8 cellular contexts compared by ENCODE assay signal in genomic region chr1:107964397-107965111, GRCh38. TPM values are rescaled to one million over a fixed set of nuclear protein-coding genes. Genes with fewer than 3 reads are reported as not detected.
DNase-seq lines count a peak whose midpoint lies in the region; ATAC-seq and TF ChIP-seq lines count a peak whose summit lies in the region.

No MANE protein-coding gene starts in this region.

- no peaks in the 10 kb centered on the region for H3K9me3 ChIP-seq in SK-N-SH
- H3K9me3 ChIP-seq in SJSA1 (replicated peaks), result no peaks in the 10 kb centered on the region
- H3K9me3 ChIP-seq in mammary epithelial cell (replicated peaks; ENCODE audit: insufficient read depth, low read length), result no peaks in the 10 kb centered on the region

- H3K4me1 ChIP-seq in SK-N-SH (ENCODE audit: control insufficient read depth in 1 of 2, insufficient read depth in 2 of 2, low read depth in 1 of 2, low read length in 1 of 2) (peaks cover 0 to 9% of the 10 kb centered on the region in 2 experiments; a peak in 1 of 4 replicates), SJSA1 (replicated peaks) (peaks cover 18% of the 10 kb centered on the region), mammary epithelial cell (ENCODE audit: insufficient read depth, low read length) (peaks cover 26% of the 10 kb centered on the region)

- H3K4me3 ChIP-seq in SK-N-SH (ENCODE audit: low read depth in 2 of 2, low read length in 1 of 2) (peak overlapping the region; percentile 29 to 48; a peak in 2 of 4 replicates), SJSA1 (peak overlapping the region; percentile 23), mammary epithelial cell (replicated peaks in 1 of 3; ENCODE audit: insufficient read depth in 1 of 3, low read depth in 2 of 3, low read length in 3 of 3) (peak overlapping the region; percentile 13 to 59 (median 56))

- BruUV-seq in mammary epithelial cell (replicated peaks; lab: Mats Ljungman, UMichigan), result no TSS peak

- no peaks in the 10 kb centered on the region for H3K79me2 ChIP-seq in SK-N-SH (ENCODE audit: insufficient read depth)
- H3K79me2 ChIP-seq in mammary epithelial cell (ENCODE audit: insufficient read depth, low read length), result no peaks in the 10 kb centered on the region

- in situ Hi-C loops in mammary epithelial cell (cut with MboI; ENCODE audit: low sequenced_read_pairs in 2 of 2), result loop anchor here in 1 of 2 donors (10.0 kb wide), 1 partner anchor 160 kb away; no protein-coding TSS in a partner anchor

- TF ChIP-seq CTCF in SK-N-SH (IDR thresholded peaks at IDR 0.05), result no peak
- TF ChIP-seq CTCF in mammary epithelial cell (conservative IDR thresholded peaks at IDR 0.05 in 1 of 2, IDR thresholded peaks at IDR 0.05 in 1 of 2; ENCODE audit: extremely low read depth in 1 of 2, insufficient read depth in 1 of 2, low read depth in 1 of 2, low read length in 2 of 2), result no peak

- H3K9ac ChIP-seq in SK-N-SH, result no peak overlapping the region
- no peak overlapping the region for H3K9ac ChIP-seq in mammary epithelial cell (ENCODE audit: insufficient read depth, low read length)

- no peaks in the 10 kb centered on the region for H4K20me1 ChIP-seq in SK-N-SH (ENCODE audit: insufficient read depth)
- H4K20me1 ChIP-seq in mammary epithelial cell (ENCODE audit: insufficient read depth, low read length), result no peaks in the 10 kb centered on the region

- H2AFZ ChIP-seq in SK-N-SH (ENCODE audit: low read depth) (no peak overlapping the region), mammary epithelial cell (ENCODE audit: low read depth, low read length) (peak overlapping the region; percentile 91)

- ATAC-seq in SK-N-SH treated with all-trans-retinoic acid at 6 μM for 48 hours (no peak; the same call in 2 of the 3 replicates), HG03025 (IDR thresholded peaks at IDR 0.05; ENCODE audit: low FRiP score, unreplicated experiment) (no peak)

- POLR2A ChIA-PET in SK-N-SH (lab: Yijun Ruan, JAX), result no interaction called here

- H3K27ac ChIP-seq in SK-N-SH (ENCODE audit: low read depth in 2 of 2, low read length in 1 of 2) (no peak overlapping the region), SJSA1 (no peak overlapping the region), mammary epithelial cell (ENCODE audit: insufficient read depth, low read depth, low read length) (no peak overlapping the region)

- DNase-seq in SK-N-SH (peak; percentile 7), SJSA1 (ENCODE audit: low read depth in 1 of 2, low spot score in 2 of 2) (no peak), mammary epithelial cell (peak; percentile 53), left kidney (ENCODE audit: low read depth, low spot score) (peak; percentile 77), pons (ENCODE audit: low spot score) (no peak)
- peak; percentile 9 to 22 for DNase-seq in stimulated activated CD4-positive, alpha-beta T cell treated with anti-CD3 and anti-CD28 coated beads, Interleukin-4, amount 100 ng/mL, for 4 hours

- CTCF ChIA-PET in SK-N-SH (lab: Yijun Ruan, JAX), result interaction anchor here (1.1 to 2.7 kb wide), 7 partner anchors 10 to 182 kb away, joined by 3 to 12 read pairs (median 4); no protein-coding TSS in a partner anchor
- CTCF ChIA-PET in mammary epithelial cell (lab: Charles Lee; ENCODE audit: low non-redundant PET), result no interaction called here

- dilution Hi-C loops in mammary epithelial cell (cut with HindIII; ENCODE audit: low sequenced_read_pairs), result no loop called here

- WGBS in SK-N-SH (ENCODE audit: low lambda C conversion rate), result 14% methylated on average over 9 of the region's 76 CpGs
- WGBS in mammary epithelial cell (ENCODE audit: low coverage, missing lambda C conversion rate), result 1% methylated on average over 12 of the region's 76 CpGs

- no peaks in the 10 kb centered on the region for H3F3A ChIP-seq in SK-N-SH (replicated peaks; ENCODE audit: insufficient read depth)

- peak overlapping the region; percentile 24; the same call in 1 of the 2 replicates for H3K4me2 ChIP-seq in SK-N-SH
- peak overlapping the region; percentile 100 for H3K4me2 ChIP-seq in mammary epithelial cell (ENCODE audit: insufficient read depth, low read depth, low read length)

- no peak for TF ChIP-seq EP300 in SK-N-SH (IDR thresholded peaks at IDR 0.05; ENCODE audit: borderline replicate concordance in 1 of 2, low read depth in 1 of 2, low read length in 1 of 2)

- H3K9me2 ChIP-seq in SK-N-SH, result no peaks in the 10 kb centered on the region

- H3K27me3 ChIP-seq in SK-N-SH (ENCODE audit: insufficient read depth), result peaks cover 19% of the 10 kb centered on the region
- peaks cover 54% of the 10 kb centered on the region for H3K27me3 ChIP-seq in SJSA1 (replicated peaks)
- H3K27me3 ChIP-seq in mammary epithelial cell (ENCODE audit: insufficient read depth, low read length), result no peaks in the 10 kb centered on the region

- TF ChIP-seq RAD21 in SK-N-SH (IDR thresholded peaks at IDR 0.05; ENCODE audit: low read length), result no peak

- intact Hi-C loops in mammary epithelial cell (cut with micrococcal nuclease), result loop anchor here (1.0 to 5.0 kb wide), 5 partner anchors 38 to 177 kb away; no protein-coding TSS in a partner anchor

- H3K36me3 ChIP-seq in SK-N-SH (replicated peaks in 1 of 2; ENCODE audit: control insufficient read depth in 1 of 2, insufficient read depth in 2 of 2, low read length in 1 of 2) (no peaks in the 10 kb centered on the region), SJSA1 (no peaks in the 10 kb centered on the region), mammary epithelial cell (ENCODE audit: insufficient read depth, low read length) (no peaks in the 10 kb centered on the region)

TF ChIP-seq in SK-N-SH, 30 proteins besides CTCF, POLR2A, EP300 and RAD21:
- no peak for TF ChIP-seq RCOR1 (IDR thresholded peaks at IDR 0.05; ENCODE audit: low read length)
- no peak for TF ChIP-seq JUND (IDR thresholded peaks at IDR 0.05)
- no peak for TF ChIP-seq SIN3A (IDR thresholded peaks at IDR 0.05; ENCODE audit: borderline replicate concordance, low read depth, low read length)
- TF ChIP-seq REST (IDR thresholded peaks at IDR 0.05; ENCODE audit: low read depth, low read length), result no peak

TF ChIP-seq in SK-N-SH treated with all-trans-retinoic acid at 6 μM for 48 hours, 23 proteins besides CTCF, POLR2A, EP300 and RAD21 (continues in another document):
- no peak for TF ChIP-seq ZNF565 (CRISPR knock-in tag; conservative IDR thresholded peaks at IDR 0.05; ENCODE audit: low read depth)
- no peak for TF ChIP-seq ZFP3 (CRISPR knock-in tag; IDR thresholded peaks at IDR 0.05)
- TF ChIP-seq ZNF70 (CRISPR knock-in tag; IDR thresholded peaks at IDR 0.05), result no peak
- TF ChIP-seq ZNF8 (CRISPR knock-in tag; IDR thresholded peaks at IDR 0.05), result no peak
- no peak for TF ChIP-seq POU6F1 (CRISPR knock-in tag; IDR thresholded peaks at IDR 0.05; ENCODE audit: borderline replicate concordance, low read depth)
- no peak for TF ChIP-seq BACH2 (CRISPR knock-in tag; IDR thresholded peaks at IDR 0.05; ENCODE audit: borderline replicate concordance)
- no peak for TF ChIP-seq OSR1 (CRISPR knock-in tag; IDR thresholded peaks at IDR 0.05)
- no peak for TF ChIP-seq SNAI2 (CRISPR knock-in tag; IDR thresholded peaks at IDR 0.05)
- TF ChIP-seq ZC3H10 (CRISPR knock-in tag; IDR thresholded peaks at IDR 0.05), result no peak
- no peak for TF ChIP-seq CSRNP3 (CRISPR knock-in tag; IDR thresholded peaks at IDR 0.05)
- no peak for TF ChIP-seq CREB5 (CRISPR knock-in tag; IDR thresholded peaks at IDR 0.05; ENCODE audit: low read depth)
- TF ChIP-seq ISL1 (CRISPR knock-in tag; IDR thresholded peaks at IDR 0.05), result no peak
- no peak for TF ChIP-seq ESRRG (CRISPR knock-in tag; IDR thresholded peaks at IDR 0.05)
- no peak for TF ChIP-seq TOX (CRISPR knock-in tag; IDR thresholded peaks at IDR 0.05; ENCODE audit: borderline replicate concordance)
- TF ChIP-seq GLIS3 (CRISPR knock-in tag; IDR thresholded peaks at IDR 0.05), result no peak

RNA-seq across cellular contexts. Expression of gene VAV3, which starts 0.4 kb away (rescaled TPM):
- polyA plus RNA-seq in SK-N-SH (2012; rRNA removed), result 0.02 TPM in 1 of 2 replicates, not detected in the other
- polyA plus RNA-seq in SK-N-SH (2012; cell fraction: cytosol; rRNA removed), result 0.01 and 0.07 TPM in 2 replicates
- polyA plus RNA-seq in SK-N-SH (2012; cell fraction: nucleus; rRNA removed), result 0.02 and 0.04 TPM in 2 replicates
- total RNA-seq in SJSA1 (2014; rRNA removed; shearing (Covaris generic)), result not detected in 2 replicates
- total RNA-seq in mammary epithelial cell, result 10 to 100 TPM in 1 of 2 donors, 1 to 10 TPM in 1; 2.1 to 26.2 TPM
- 3.5 TPM for polyA plus RNA-seq in mammary epithelial cell
- polyA minus RNA-seq in mammary epithelial cell, result 2.1 TPM

Comparison
In these comparisons a context has a peak if more than half of its experiments do, and no peak if none do; other contexts are left out.
1. DNase-seq: peak in SK-N-SH (single experiment), mammary epithelial cell (single experiment), left kidney (single experiment) and stimulated activated CD4-positive, alpha-beta T cell treated with anti-CD3 and anti-CD28 coated beads, Interleukin-4, amount 100 ng/mL, for 4 hours (2 of 2); none in SJSA1 (0 of 2) and pons (single experiment).
2. Peak in every context shown above with its lines, with median percentiles within 50 percentile points of each other: H3K4me3 ChIP-seq.